Comparison of ENCODE assay signal across 16 cellular contexts in the genomic region with DNA sequence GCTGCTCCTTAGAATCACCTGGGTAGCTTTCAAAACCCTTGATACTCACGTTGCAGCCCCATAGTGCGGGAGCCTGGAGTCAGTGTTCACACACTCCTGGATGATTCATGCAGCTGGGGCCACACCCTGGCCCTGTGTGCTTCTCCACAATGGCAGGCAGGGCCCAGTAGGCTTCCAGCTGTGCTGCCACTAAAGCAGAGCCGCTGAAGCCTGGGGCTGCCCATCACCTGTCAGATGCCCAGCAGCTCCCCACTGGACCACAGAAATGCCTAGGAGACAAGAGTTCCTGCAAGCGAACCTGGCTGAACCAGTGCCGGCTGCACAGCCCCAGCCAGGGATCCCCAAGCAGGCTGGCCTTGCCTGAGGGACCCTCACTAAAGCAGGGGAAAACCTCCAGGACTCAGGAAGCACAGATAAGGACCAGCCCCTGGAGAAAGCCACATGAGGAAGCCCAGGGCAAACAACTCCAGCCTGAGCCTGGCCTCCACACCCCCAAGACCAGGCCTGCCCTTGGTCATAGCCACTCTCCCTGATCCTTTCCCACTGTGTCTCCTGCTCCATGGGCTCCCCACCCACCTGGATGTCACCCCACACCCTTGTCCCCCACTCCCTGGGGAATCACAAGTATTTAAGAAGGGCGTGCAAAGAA.
DNase-seq lines count a peak whose midpoint lies in the region; ATAC-seq and TF ChIP-seq lines count a peak whose summit lies in the region.
"Had no signal": no experiment of that assay in that cellular context is flagged by ENCODE, and none has a peak within 500 bp of the region (broad histone marks: within the 10 kb centered on the region; RNA-seq: fewer than 3 reads in every experiment).

No MANE protein-coding gene starts in this region.

- H3K9me2 ChIP-seq in GM23338 (ENCODE audit: insufficient read depth) = no peaks in the 10 kb centered on the region

- H3K27me3 ChIP-seq in BE2C (no peaks in the 10 kb centered on the region), GM23338 (ENCODE audit: insufficient read depth) (no peaks in the 10 kb centered on the region), left lung (peaks cover 0 to 7% of the 10 kb centered on the region in 2 donors)
- H3K27me3 ChIP-seq: right lobe of liver had no signal

- peaks cover 4% of the 10 kb centered on the region; the same call in 2 of the 3 replicates for H3K36me3 Mint-ChIP-seq in GM23338 (ENCODE audit: low read depth)

- no peak overlapping the region for H2AFZ ChIP-seq in GM23338

- H3K9me3 ChIP-seq in BE2C = no peaks in the 10 kb centered on the region
- peaks cover 0 to 4% of the 10 kb centered on the region in 2 donors for H3K9me3 ChIP-seq in left lung
- H3K9me3 ChIP-seq: right lobe of liver had no signal

- intact Hi-C loops in left lung (cut with DNase I) = no loop called here
- intact Hi-C loops in posterior vena cava (cut with DNase I) = no loop called here

- peaks cover 14% of the 10 kb centered on the region for H3K4me1 Mint-ChIP-seq in GM23338

- H3F3A ChIP-seq in GM23338 (replicated peaks; ENCODE audit: low read depth) = no peaks in the 10 kb centered on the region

- no peak overlapping the region for H3K4me3 Mint-ChIP-seq in GM23338
- H3K4me3 Mint-ChIP-seq: nephron progenitor cell had no signal

- H3K4me2 ChIP-seq in GM23338 = no peak overlapping the region

- H3K79me2 ChIP-seq in GM23338 (replicated peaks; ENCODE audit: insufficient read depth) = no peaks in the 10 kb centered on the region

- no peaks in the 10 kb centered on the region for H4K20me1 ChIP-seq in GM23338 (replicated peaks; ENCODE audit: insufficient read depth)

- H3K27me3 Mint-ChIP-seq in GM23338 (ENCODE audit: insufficient read depth, low read depth, poor library complexity) = peaks cover 7% of the 10 kb centered on the region

- H3K36me3 ChIP-seq in BE2C (no peaks in the 10 kb centered on the region), GM23338 (ENCODE audit: insufficient read depth) (no peaks in the 10 kb centered on the region), left lung (no peaks in the 10 kb centered on the region)
- H3K36me3 ChIP-seq: right lobe of liver, stomach had no signal

- TF ChIP-seq CTCF in BE2C (IDR thresholded peaks at IDR 0.05; ENCODE audit: low read depth, low read length) (no peak), GM23338 (conservative IDR thresholded peaks at IDR 0.05; ENCODE audit: low read depth in 2 of 2) (no peak), left lung (IDR thresholded peaks at IDR 0.05) (no peak)

- peaks cover 65% of the 10 kb centered on the region for H3K4me1 ChIP-seq in BE2C
- H3K4me1 ChIP-seq in GM23338 (ENCODE audit: insufficient read depth) = 0 out of 2 replicates have a peak, but pooled peaks cover 9% of the 10 kb centered on the region
- H3K4me1 ChIP-seq in left lung = no peaks in the 10 kb centered on the region
- H3K4me1 ChIP-seq: right lobe of liver, stomach had no signal

- H3K4me3 ChIP-seq in BE2C (ENCODE audit: low read depth, low read length) = no peak overlapping the region
- H3K4me3 ChIP-seq in GM23338 = no peak overlapping the region
- H3K4me3 ChIP-seq in left lung = no peak overlapping the region
- H3K4me3 ChIP-seq: right lobe of liver, stomach had no signal

- peak; percentile 35 for ATAC-seq in GM23338
- ATAC-seq in left lung = peak; percentile 45
- ATAC-seq: right lobe of liver had no signal

- H3K27ac ChIP-seq in GM23338 (ENCODE audit: low read depth) (no peak overlapping the region), left lung (no peak overlapping the region)
- H3K27ac ChIP-seq: right lobe of liver, stomach had no signal

- H3K27ac Mint-ChIP-seq in GM23338 = no peak overlapping the region
- H3K27ac Mint-ChIP-seq: nephron progenitor cell had no signal

- DNase-seq in BE2C (peak; percentile 51), GM23338 (ENCODE audit: low spot score) (no peak), NCI-H774 (lab: John Stamatoyannopoulos, UW) (peak; percentile 29), left lung (no peak), KG1 (lab: John Stamatoyannopoulos, UW) (no peak), EL (no peak), NCI-H2029 treated with DMSO at 0.1 percent for 48 hours (lab: John Stamatoyannopoulos, UW) (no peak), posterior vena cava (ENCODE audit: low spot score) (no peak)
- DNase-seq: activated CD4-positive, alpha-beta T cell treated with anti-CD3 and anti-CD28 coated beads, Interleukin-2, amount 50 U/mL, for 1 hour; C1 segment of cervical spinal cord; effector memory CD4-positive, alpha-beta T cell; IMR-90; NCI-H1436 treated with DMSO at 0.1 percent for 48 hours; nephron progenitor cell; stomach had no signal

- H3K9me3 Mint-ChIP-seq in GM23338 = peaks cover 11% of the 10 kb centered on the region

TF ChIP-seq in GM23338, 12 proteins besides CTCF, POLR2A, EP300 and RAD21:
- no peak for TF ChIP-seq CREB1 (CRISPR knock-in tag; IDR thresholded peaks at IDR 0.05; ENCODE audit: low read depth)
- TF ChIP-seq ZNF331 (CRISPR knock-in tag; IDR thresholded peaks at IDR 0.05; ENCODE audit: low read depth) = no peak
- no peak for TF ChIP-seq POLR2AphosphoS5 (IDR thresholded peaks at IDR 0.05; ENCODE audit: low read depth)
- TF ChIP-seq STAT1 (IDR thresholded peaks at IDR 0.05; ENCODE audit: unreplicated experiment) = no peak
- TF ChIP-seq EZH2phosphoT487 (IDR thresholded peaks at IDR 0.05; ENCODE audit: unreplicated experiment) = no peak
- TF ChIP-seq, protein P1, sequence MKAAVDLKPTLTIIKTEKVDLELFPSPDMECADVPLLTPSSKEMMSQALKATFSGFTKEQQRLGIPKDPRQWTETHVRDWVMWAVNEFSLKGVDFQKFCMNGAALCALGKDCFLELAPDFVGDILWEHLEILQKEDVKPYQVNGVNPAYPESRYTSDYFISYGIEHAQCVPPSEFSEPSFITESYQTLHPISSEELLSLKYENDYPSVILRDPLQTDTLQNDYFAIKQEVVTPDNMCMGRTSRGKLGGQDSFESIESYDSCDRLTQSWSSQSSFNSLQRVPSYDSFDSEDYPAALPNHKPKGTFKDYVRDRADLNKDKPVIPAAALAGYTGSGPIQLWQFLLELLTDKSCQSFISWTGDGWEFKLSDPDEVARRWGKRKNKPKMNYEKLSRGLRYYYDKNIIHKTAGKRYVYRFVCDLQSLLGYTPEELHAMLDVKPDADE (IDR thresholded peaks at IDR 0.05) = no peak
- no peak for TF ChIP-seq NANOG (IDR thresholded peaks at IDR 0.05; ENCODE audit: borderline replicate concordance)
- TF ChIP-seq, protein P2, sequence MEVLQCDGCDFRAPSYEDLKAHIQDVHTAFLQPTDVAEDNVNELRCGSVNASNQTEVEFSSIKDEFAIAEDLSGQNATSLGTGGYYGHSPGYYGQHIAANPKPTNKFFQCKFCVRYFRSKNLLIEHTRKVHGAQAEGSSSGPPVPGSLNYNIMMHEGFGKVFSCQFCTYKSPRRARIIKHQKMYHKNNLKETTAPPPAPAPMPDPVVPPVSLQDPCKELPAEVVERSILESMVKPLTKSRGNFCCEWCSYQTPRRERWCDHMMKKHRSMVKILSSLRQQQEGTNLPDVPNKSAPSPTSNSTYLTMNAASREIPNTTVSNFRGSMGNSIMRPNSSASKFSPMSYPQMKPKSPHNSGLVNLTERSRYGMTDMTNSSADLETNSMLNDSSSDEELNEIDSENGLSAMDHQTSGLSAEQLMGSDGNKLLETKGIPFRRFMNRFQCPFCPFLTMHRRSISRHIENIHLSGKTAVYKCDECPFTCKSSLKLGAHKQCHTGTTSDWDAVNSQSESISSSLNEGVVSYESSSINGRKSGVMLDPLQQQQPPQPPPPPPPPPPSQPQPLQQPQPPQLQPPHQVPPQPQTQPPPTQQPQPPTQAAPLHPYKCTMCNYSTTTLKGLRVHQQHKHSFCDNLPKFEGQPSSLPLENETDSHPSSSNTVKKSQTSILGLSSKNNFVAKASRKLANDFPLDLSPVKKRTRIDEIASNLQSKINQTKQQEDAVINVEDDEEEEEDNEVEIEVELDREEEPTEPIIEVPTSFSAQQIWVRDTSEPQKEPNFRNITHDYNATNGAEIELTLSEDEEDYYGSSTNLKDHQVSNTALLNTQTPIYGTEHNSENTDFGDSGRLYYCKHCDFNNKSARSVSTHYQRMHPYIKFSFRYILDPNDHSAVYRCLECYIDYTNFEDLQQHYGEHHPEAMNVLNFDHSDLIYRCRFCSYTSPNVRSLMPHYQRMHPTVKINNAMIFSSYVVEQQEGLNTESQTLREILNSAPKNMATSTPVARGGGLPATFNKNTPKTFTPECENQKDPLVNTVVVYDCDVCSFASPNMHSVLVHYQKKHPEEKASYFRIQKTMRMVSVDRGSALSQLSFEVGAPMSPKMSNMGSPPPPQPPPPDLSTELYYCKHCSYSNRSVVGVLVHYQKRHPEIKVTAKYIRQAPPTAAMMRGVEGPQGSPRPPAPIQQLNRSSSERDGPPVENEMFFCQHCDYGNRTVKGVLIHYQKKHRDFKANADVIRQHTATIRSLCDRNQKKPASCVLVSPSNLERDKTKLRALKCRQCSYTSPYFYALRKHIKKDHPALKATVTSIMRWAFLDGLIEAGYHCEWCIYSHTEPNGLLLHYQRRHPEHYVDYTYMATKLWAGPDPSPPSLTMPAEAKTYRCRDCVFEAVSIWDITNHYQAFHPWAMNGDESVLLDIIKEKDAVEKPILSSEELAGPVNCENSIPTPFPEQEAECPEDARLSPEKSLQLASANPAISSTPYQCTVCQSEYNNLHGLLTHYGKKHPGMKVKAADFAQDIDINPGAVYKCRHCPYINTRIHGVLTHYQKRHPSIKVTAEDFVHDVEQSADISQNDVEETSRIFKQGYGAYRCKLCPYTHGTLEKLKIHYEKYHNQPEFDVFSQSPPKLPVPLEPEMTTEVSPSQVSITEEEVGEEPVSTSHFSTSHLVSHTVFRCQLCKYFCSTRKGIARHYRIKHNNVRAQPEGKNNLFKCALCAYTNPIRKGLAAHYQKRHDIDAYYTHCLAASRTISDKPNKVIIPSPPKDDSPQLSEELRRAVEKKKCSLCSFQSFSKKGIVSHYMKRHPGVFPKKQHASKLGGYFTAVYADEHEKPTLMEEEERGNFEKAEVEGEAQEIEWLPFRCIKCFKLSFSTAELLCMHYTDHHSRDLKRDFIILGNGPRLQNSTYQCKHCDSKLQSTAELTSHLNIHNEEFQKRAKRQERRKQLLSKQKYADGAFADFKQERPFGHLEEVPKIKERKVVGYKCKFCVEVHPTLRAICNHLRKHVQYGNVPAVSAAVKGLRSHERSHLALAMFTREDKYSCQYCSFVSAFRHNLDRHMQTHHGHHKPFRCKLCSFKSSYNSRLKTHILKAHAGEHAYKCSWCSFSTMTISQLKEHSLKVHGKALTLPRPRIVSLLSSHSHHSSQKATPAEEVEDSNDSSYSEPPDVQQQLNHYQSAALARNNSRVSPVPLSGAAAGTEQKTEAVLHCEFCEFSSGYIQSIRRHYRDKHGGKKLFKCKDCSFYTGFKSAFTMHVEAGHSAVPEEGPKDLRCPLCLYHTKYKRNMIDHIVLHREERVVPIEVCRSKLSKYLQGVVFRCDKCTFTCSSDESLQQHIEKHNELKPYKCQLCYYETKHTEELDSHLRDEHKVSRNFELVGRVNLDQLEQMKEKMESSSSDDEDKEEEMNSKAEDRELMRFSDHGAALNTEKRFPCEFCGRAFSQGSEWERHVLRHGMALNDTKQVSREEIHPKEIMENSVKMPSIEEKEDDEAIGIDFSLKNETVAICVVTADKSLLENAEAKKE (CRISPR knock-in tag; IDR thresholded peaks at IDR 0.05) = no peak
- no peak for TF ChIP-seq JUNB (IDR thresholded peaks at IDR 0.05; ENCODE audit: unreplicated experiment)

Comparison
In these comparisons a context has a peak if more than half of its experiments do, and no peak if none do; other contexts are left out.
1. DNase-seq: peak in BE2C (single experiment) and NCI-H774 (single experiment); none in GM23338 (single experiment), left lung (0 of 2), KG1 (single experiment), EL (single experiment), NCI-H2029 treated with DMSO at 0.1 percent for 48 hours (single experiment) and posterior vena cava (single experiment).